In the genomic region with DNA sequence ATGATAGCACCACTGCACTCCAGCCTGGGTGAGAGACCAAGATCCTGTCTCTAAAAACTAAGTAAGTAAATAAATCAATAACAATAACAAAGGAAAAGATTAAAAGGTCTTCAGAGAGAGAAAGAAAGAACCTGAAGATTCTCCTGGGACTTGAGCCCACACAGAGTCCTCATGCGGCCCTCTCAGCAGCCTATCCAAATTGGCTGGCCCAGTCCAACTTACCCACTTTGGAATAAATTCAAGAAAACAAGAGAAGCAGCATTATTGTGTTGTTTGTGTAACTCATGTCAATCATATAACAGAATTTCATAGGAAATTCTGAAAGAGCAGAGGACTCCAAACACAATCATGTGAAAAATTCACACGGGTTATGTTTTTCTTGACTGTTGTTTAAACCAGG, we compare ENCODE assay signal across 22 cellular contexts. TPM values are rescaled to one million over a fixed set of nuclear protein-coding genes. Genes with fewer than 3 reads are reported as not detected.
DNase-seq lines count a peak whose midpoint lies in the region; ATAC-seq and TF ChIP-seq lines count a peak whose summit lies in the region.
"Had no signal": no experiment of that assay in that cellular context is flagged by ENCODE, and none has a peak within 500 bp of the region (broad histone marks: within the 10 kb centered on the region; RNA-seq: fewer than 3 reads in every experiment).

No MANE protein-coding gene starts in this region.

- peaks cover 21% of the 10 kb centered on the region for H3K4me1 Mint-ChIP-seq in neural crest cell

- peaks cover 12% of the 10 kb centered on the region for H3K36me3 Mint-ChIP-seq in neural crest cell (ENCODE audit: low read depth)

- no peak for ATAC-seq in GM19463 (IDR thresholded peaks at IDR 0.05; ENCODE audit: unreplicated experiment)
- ATAC-seq: Right ventricle myocardium inferior, T-cell had no signal

- H3K27ac Mint-ChIP-seq in neural crest cell (ENCODE audit: unreplicated experiment), result peak overlapping the region; percentile 71
- H3K27ac Mint-ChIP-seq: T-cell had no signal

- no peak overlapping the region for H3K9ac ChIP-seq in BLaER1

- H3K9me2 ChIP-seq in OCI-LY7 (ENCODE audit: insufficient read depth, low read length), result no peaks in the 10 kb centered on the region

- H3K27ac ChIP-seq in BLaER1 (no peak overlapping the region), OCI-LY7 (ENCODE audit: low read depth, low read length, poor library complexity, severe bottlenecking) (peak overlapping the region; percentile 56)
- H3K27ac ChIP-seq: PC-9, SJSA1 had no signal

- no peak for DNase-seq in GM12865 (ENCODE audit: low read depth)
- no peak for DNase-seq in OCI-LY7 (ENCODE audit: low spot score)
- DNase-seq in neural crest cell (ENCODE audit: low read depth, low spot score), result no peak
- no peak for DNase-seq in ureter (ENCODE audit: low spot score)
- no peak for DNase-seq in ACHN
- DNase-seq: AML-193, HCEC 1CT, KG1, NCI-H1092, NCI-H1436, NCI-H187 treated with DMSO at 0.1 percent for 48 hours, NCI-H2107, NCI-H524 treated with DMSO at 0.1 percent for 48 hours, NCI-H774, PC-9, T-cell had no signal

- H3K27me3 Mint-ChIP-seq in neural crest cell (ENCODE audit: low read depth), result no peaks in the 10 kb centered on the region
- H3K27me3 Mint-ChIP-seq: T-cell had no signal

- H3K79me2 ChIP-seq in OCI-LY7 (ENCODE audit: insufficient read depth, low read depth, low read length), result peaks cover 51% of the 10 kb centered on the region

- H3K27me3 ChIP-seq in BLaER1, result no peaks in the 10 kb centered on the region
- H3K27me3 ChIP-seq: SJSA1 had no signal

- H3K4me3 ChIP-seq in BLaER1, result no peak overlapping the region
- peak overlapping the region; percentile 16 for H3K4me3 ChIP-seq in GM12865 (ENCODE audit: low read depth, low read length)
- H3K4me3 ChIP-seq in OCI-LY7 (ENCODE audit: low read depth, low read length, poor library complexity, severe bottlenecking), result peak overlapping the region; percentile 54
- H3K4me3 ChIP-seq: PC-9, SJSA1 had no signal

- intact Hi-C loops in OCI-LY7 (cut with micrococcal nuclease; ENCODE audit: unreplicated experiment), result no loop called here

- POLR2A ChIA-PET in OCI-LY7 (lab: Charles Lee), result interaction anchor here (1.0 to 2.3 kb wide), 3 partner anchors 15 to 29 kb away, joined by 5 to 11 read pairs (median 6); no protein-coding TSS in a partner anchor

- H3K9me3 Mint-ChIP-seq in neural crest cell, result no peaks in the 10 kb centered on the region
- H3K9me3 Mint-ChIP-seq: CD14-positive monocyte, T-cell had no signal

- no TSS peak for BruUV-seq in OCI-LY7 (replicated peaks; lab: Mats Ljungman, UMichigan)

- H3K4me1 ChIP-seq in BLaER1, result peaks cover 40% of the 10 kb centered on the region
- H3K4me1 ChIP-seq in OCI-LY7 (ENCODE audit: insufficient read depth, low read length, poor library complexity, severe bottlenecking), result peaks cover 42% of the 10 kb centered on the region

- H4K20me1 ChIP-seq in BLaER1 (no peaks in the 10 kb centered on the region), OCI-LY7 (ENCODE audit: insufficient read depth, low read length) (no peaks in the 10 kb centered on the region)

- in situ Hi-C loops in ACHN (cut with HindIII; ENCODE audit: low pct_ligation_motif_present, low pct_unique_long_range_greater_than_20kb, low sequenced_read_pairs), result loop anchor here (25.0 kb wide), 1 partner anchor 95 kb away; a partner anchor contains a TSS

- TF ChIP-seq CTCF in GM12865 (IDR thresholded peaks at IDR 0.05; ENCODE audit: insufficient read depth, low read depth, low read length, missing control alignments) (no peak), OCI-LY7 (conservative IDR thresholded peaks at IDR 0.05; ENCODE audit: low read length) (no peak), neural crest cell (conservative IDR thresholded peaks at IDR 0.05) (no peak)

- peak overlapping the region; percentile 13; the same call in 1 of the 2 replicates for H2AFZ ChIP-seq in OCI-LY7 (ENCODE audit: low read length)
- H2AFZ ChIP-seq: PC-9 had no signal

- CTCF ChIA-PET in OCI-LY7 (lab: Charles Lee; ENCODE audit: unreplicated experiment), result interaction anchor here (1.0 kb wide), 1 partner anchor 15 kb away, joined by 3 read pairs; no protein-coding TSS in a partner anchor

- peak overlapping the region; percentile 15; the same call in 1 of the 2 replicates for H3K4me2 ChIP-seq in BLaER1
- peak overlapping the region; percentile 70 for H3K4me2 ChIP-seq in OCI-LY7 (ENCODE audit: low read length)
- H3K4me2 ChIP-seq: PC-9 had no signal

- H3K36me3 ChIP-seq in BLaER1, result peaks cover 32% of the 10 kb centered on the region
- peaks cover 58% of the 10 kb centered on the region for H3K36me3 ChIP-seq in OCI-LY7 (ENCODE audit: insufficient read depth, low read length)

- no peaks in the 10 kb centered on the region for H3K9me3 ChIP-seq in BLaER1
- no peaks in the 10 kb centered on the region for H3K9me3 ChIP-seq in OCI-LY7 (ENCODE audit: low read length)
- H3K9me3 ChIP-seq: SJSA1 had no signal

- peak overlapping the region; percentile 49 for H3K4me3 Mint-ChIP-seq in neural crest cell
- H3K4me3 Mint-ChIP-seq: CD14-positive monocyte, T-cell had no signal

RNA-seq across cellular contexts. Expression of a gene that starts 3.8 kb away (rescaled TPM):
- total RNA-seq in OCI-LY7 (2014; rRNA removed; shearing (Covaris generic)), result 13.2 and 13.7 TPM in 2 replicates
- total RNA-seq in OCI-LY7 (2022) (35.7 and 40.0 TPM in 2 replicates), neural crest cell (17.2 and 17.7 TPM in 2 replicates), ureter (5.8 TPM)

RNA-seq across cellular contexts. Expression of a gene that starts 30.4 kb away (rescaled TPM):
- 42.7 and 50.6 TPM in 2 replicates for total RNA-seq in OCI-LY7 (2014; rRNA removed; shearing (Covaris generic))
- total RNA-seq in OCI-LY7 (2022) (59.4 and 74.0 TPM in 2 replicates), neural crest cell (0.18 TPM in 1 of 2 replicates, not detected in the other), ureter (3.0 TPM)
- total RNA-seq: G401, PC-9, SJSA1 had no signal

RNA-seq across cellular contexts. Expression of a gene that starts 46.9 kb away (rescaled TPM):
- 38.3 and 45.5 TPM in 2 replicates for total RNA-seq in OCI-LY7 (2014; rRNA removed; shearing (Covaris generic))
- total RNA-seq in OCI-LY7 (2022) (75.4 and 84.8 TPM in 2 replicates), neural crest cell (23.6 and 26.0 TPM in 2 replicates), ureter (18.0 TPM)

Comparison
In these comparisons a context has a peak if more than half of its experiments do, and no peak if none do; other contexts are left out.
1. RNA of a gene that starts 30.4 kb away (total RNA-seq): 42.7 to 74.0 TPM in OCI-LY7; 3.0 TPM in ureter (single experiment) and 0.18 TPM in neural crest cell; every median in the first group is over 10 times any median in the second.